ENCODE assay signal across 21 cellular contexts in the genomic region with DNA sequence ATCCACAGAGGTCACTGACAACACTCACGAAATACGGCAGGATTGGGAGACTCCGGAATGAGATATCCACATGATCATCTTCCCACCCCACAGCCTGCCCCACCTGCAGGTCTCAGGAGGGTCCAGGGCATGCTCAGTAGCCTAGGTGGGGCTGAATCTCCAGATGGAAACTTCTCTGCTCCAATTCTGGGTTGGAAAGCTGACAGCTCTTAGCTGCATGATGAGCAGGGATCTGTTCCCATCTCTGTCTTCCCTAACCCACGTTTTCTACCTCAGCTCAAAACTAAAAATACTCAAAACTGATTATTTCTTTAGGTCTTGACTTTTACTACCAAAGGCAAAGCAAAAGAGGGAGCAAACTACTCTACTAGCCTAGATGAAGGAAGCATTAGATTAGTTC.
"Had no signal": no experiment of that assay in that cellular context is flagged by ENCODE, and none has a peak within 500 bp of the region (broad histone marks: within the 10 kb centered on the region; RNA-seq: fewer than 3 reads in every experiment).

No MANE protein-coding gene starts in this region.

- H3K27me3 ChIP-seq: brain microvascular endothelial cell, hepatocyte, left lung, pancreas, SJCRH30, thyroid gland had no signal

- H3K9me3 ChIP-seq: left lung, mucosa of descending colon, pancreas, SJCRH30, thyroid gland had no signal

- H3K9me3 Mint-ChIP-seq: activated CD4-positive, alpha-beta memory T cell treated with anti-CD3 and anti-CD28 coated beads, Interleukin-2, amount 10 ng/mL, durations not matched to agents 7 days and 5 days; memory B cell; naive thymus-derived CD8-positive, alpha-beta T cell; stimulated activated naive CD8-positive, alpha-beta T cell treated with anti-CD3 and anti-CD28 coated beads, Interleukin-15, Interleukin-2, amounts not matched to agents 100 ng/mL and 50 ng/mL, for 24 hours had no signal

- DNase-seq: activated CD4-positive, alpha-beta memory T cell treated with anti-CD3 and anti-CD28 coated beads, Interleukin-2, amount 10 ng/mL, durations not matched to agents 7 days and 5 days; activated CD4-positive, alpha-beta T cell treated with anti-CD3 and anti-CD28 coated beads for 36 hours; activated effector memory CD4-positive, alpha-beta T cell treated with anti-CD3 and anti-CD28 coated beads, Interleukin-2, amount 50 U/mL, for 16 hours; activated T-cell treated with anti-CD3 and anti-CD28 coated beads, Interleukin-2, amount 50 U/mL, for 48 hours; amniotic stem cell; brain microvascular endothelial cell; dermis blood vessel endothelial cell; islet precursor cell; left lung; mucosa of descending colon; naive thymus-derived CD8-positive, alpha-beta T cell; SJCRH30; small intestine; T-helper 17 cell; thyroid gland; WERI-Rb-1 had no signal

- H3K36me3 Mint-ChIP-seq: activated naive CD8-positive, alpha-beta T cell; memory B cell; naive thymus-derived CD8-positive, alpha-beta T cell had no signal

- H3K4me3 Mint-ChIP-seq: activated CD4-positive, alpha-beta memory T cell treated with anti-CD3 and anti-CD28 coated beads, Interleukin-2, amount 10 ng/mL, durations not matched to agents 7 days and 5 days; activated CD4-positive, alpha-beta T cell treated with anti-CD3 and anti-CD28 coated beads for 36 hours; activated naive CD8-positive, alpha-beta T cell; memory B cell; naive thymus-derived CD8-positive, alpha-beta T cell; stimulated activated naive CD8-positive, alpha-beta T cell treated with anti-CD3 and anti-CD28 coated beads, Interleukin-15, Interleukin-2, amounts not matched to agents 100 ng/mL and 50 ng/mL, for 24 hours; T-helper 17 cell had no signal

- H3K27ac Mint-ChIP-seq: activated CD4-positive, alpha-beta memory T cell treated with anti-CD3 and anti-CD28 coated beads, Interleukin-2, amount 10 ng/mL, durations not matched to agents 7 days and 5 days; activated CD4-positive, alpha-beta T cell treated with anti-CD3 and anti-CD28 coated beads for 36 hours; activated naive CD8-positive, alpha-beta T cell; memory B cell; stimulated activated naive CD8-positive, alpha-beta T cell treated with anti-CD3 and anti-CD28 coated beads, Interleukin-15, Interleukin-2, amounts not matched to agents 100 ng/mL and 50 ng/mL, for 24 hours; T-helper 17 cell had no signal

- H3K4me3 ChIP-seq: hepatocyte, left lung, mucosa of descending colon, pancreas, SJCRH30, thyroid gland had no signal

- H3K36me3 ChIP-seq: brain microvascular endothelial cell, pancreas, SJCRH30, thyroid gland, WERI-Rb-1 had no signal

- H3K27me3 Mint-ChIP-seq: T-helper 17 cell had no signal

- H3K4me1 Mint-ChIP-seq: memory B cell, T-helper 17 cell had no signal

- ATAC-seq: mucosa of descending colon; naive thymus-derived CD8-positive, alpha-beta T cell; T-helper 17 cell had no signal

- H3K27ac ChIP-seq: brain microvascular endothelial cell, hepatocyte, left lung, SJCRH30, thyroid gland, WERI-Rb-1 had no signal
